In the genomic region with DNA sequence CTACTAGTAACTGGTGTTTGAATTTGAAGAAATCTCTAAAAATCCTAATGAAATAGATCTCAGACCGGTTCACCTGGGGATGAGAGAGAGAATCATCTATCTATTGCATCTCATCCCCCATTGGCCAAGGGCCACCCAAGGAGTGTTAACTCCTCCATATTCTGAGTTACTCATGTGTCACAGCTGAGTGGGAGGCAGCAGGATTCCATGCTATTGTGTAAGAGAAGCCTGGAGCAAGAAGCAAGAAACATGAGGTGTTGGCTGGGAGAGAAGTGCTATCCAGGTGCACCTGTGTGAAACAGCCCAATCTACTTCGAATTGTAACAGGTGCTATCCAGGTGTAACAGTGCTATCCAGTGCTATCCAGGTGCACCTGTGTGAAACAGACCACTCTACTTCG, we compare ENCODE assay signal across 12 cellular contexts.
"Had no signal": no experiment of that assay in that cellular context is flagged by ENCODE, and none has a peak within 500 bp of the region (broad histone marks: within the 10 kb centered on the region; RNA-seq: fewer than 3 reads in every experiment).

No MANE protein-coding gene starts in this region.

- H3K27ac Mint-ChIP-seq: activated CD4-positive, alpha-beta memory T cell treated with anti-CD3 and anti-CD28 coated beads for 36 hours; activated naive CD8-positive, alpha-beta T cell treated with anti-CD3 and anti-CD28 coated beads for 36 hours; memory B cell had no signal

- H3K4me1 Mint-ChIP-seq: activated naive CD8-positive, alpha-beta T cell treated with anti-CD3 and anti-CD28 coated beads for 36 hours had no signal

- H3K4me3 ChIP-seq: dorsolateral prefrontal cortex, gastroesophageal sphincter, sigmoid colon, suprapubic skin had no signal

- H3K27ac ChIP-seq: dorsolateral prefrontal cortex, gastroesophageal sphincter, sigmoid colon, suprapubic skin had no signal

- H3K36me3 Mint-ChIP-seq: activated CD4-positive, alpha-beta memory T cell treated with anti-CD3 and anti-CD28 coated beads for 36 hours; activated naive CD8-positive, alpha-beta T cell treated with anti-CD3 and anti-CD28 coated beads for 36 hours; memory B cell had no signal

- DNase-seq: activated CD4-positive, alpha-beta memory T cell treated with anti-CD3 and anti-CD28 coated beads for 36 hours; activated gamma-delta T cell; activated naive CD8-positive, alpha-beta T cell treated with anti-CD3 and anti-CD28 coated beads for 36 hours; activated T-cell treated with anti-CD3 and anti-CD28 coated beads, Interleukin-2, amount 50 U/mL, for 4 hours; sigmoid colon; stimulated activated CD4-positive, alpha-beta T cell treated with anti-CD3 and anti-CD28 coated beads, Interleukin-12 subunit alpha, Interleukin-12 subunit beta, amount 100 ng/mL, for 4 hours; stimulated activated naive CD8-positive, alpha-beta T cell treated with anti-CD3 and anti-CD28 coated beads, Interleukin-15, Interleukin-2, amounts not matched to agents 100 U/mL and 50 U/mL, for 24 hours had no signal

- H3K4me3 Mint-ChIP-seq: activated CD4-positive, alpha-beta memory T cell treated with anti-CD3 and anti-CD28 coated beads for 36 hours; activated naive CD8-positive, alpha-beta T cell treated with anti-CD3 and anti-CD28 coated beads for 36 hours; activated T-cell treated with anti-CD3 and anti-CD28 coated beads, Interleukin-2, amount 50 U/mL, for 4 hours; memory B cell had no signal

- H3K9me3 ChIP-seq: gastroesophageal sphincter, sigmoid colon, suprapubic skin had no signal

- FAIRE-seq: endometrium had no signal

- H3K9me3 Mint-ChIP-seq: activated CD4-positive, alpha-beta memory T cell treated with anti-CD3 and anti-CD28 coated beads for 36 hours; activated naive CD8-positive, alpha-beta T cell treated with anti-CD3 and anti-CD28 coated beads for 36 hours; activated T-cell treated with anti-CD3 and anti-CD28 coated beads, Interleukin-2, amount 50 U/mL, for 4 hours; memory B cell had no signal

- H3K36me3 ChIP-seq: gastroesophageal sphincter, sigmoid colon, suprapubic skin had no signal

- H3K4me1 ChIP-seq: gastroesophageal sphincter, sigmoid colon had no signal

- H3K27me3 ChIP-seq: gastroesophageal sphincter, sigmoid colon, suprapubic skin had no signal

- H3K27me3 Mint-ChIP-seq: activated CD4-positive, alpha-beta memory T cell treated with anti-CD3 and anti-CD28 coated beads for 36 hours; activated naive CD8-positive, alpha-beta T cell treated with anti-CD3 and anti-CD28 coated beads for 36 hours; memory B cell had no signal
